Comparison of ENCODE assay signal across 9 cellular contexts in the genomic region with DNA sequence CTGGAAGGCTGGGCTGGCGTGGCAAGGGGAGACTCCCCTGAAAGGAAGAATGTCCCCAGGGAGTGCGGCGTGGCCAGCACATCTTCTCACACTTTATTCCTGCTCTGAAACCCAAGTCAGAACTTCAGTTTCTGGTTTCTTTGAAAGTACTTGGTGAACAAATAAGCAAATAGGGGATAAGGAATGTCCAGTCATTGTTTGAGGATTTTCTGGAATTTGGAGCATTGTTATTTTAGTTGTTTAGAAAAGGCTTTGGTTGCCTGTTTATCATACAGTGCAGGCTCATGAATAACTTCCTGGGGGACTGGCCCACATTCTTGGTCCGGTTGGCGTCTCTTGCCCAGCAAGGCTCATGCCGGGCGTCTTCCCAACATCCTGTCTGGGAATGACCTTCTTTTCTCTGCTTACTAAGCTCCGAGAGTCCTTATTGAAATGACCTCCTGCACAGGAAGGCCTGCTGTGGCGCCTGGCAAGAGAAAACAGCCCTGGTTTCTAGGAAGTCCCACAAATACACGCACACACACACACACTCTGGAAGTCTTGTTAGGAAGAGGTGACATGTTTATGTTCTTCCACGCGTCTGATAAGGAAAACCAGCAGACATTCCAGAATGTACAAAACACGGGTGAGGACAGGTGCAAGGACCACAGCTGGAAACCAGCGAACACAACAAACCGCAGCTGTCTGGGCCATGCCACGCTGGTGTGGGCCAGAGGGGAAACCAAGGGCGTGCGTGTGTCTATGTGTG.
A peak's percentile ranks its signal among the peaks of the same experiment; 100 is the strongest.
DNase-seq lines count a peak whose midpoint lies in the region; ATAC-seq and TF ChIP-seq lines count a peak whose summit lies in the region.
"Had no signal": no experiment of that assay in that cellular context is flagged by ENCODE, and none has a peak within 500 bp of the region (broad histone marks: within the 10 kb centered on the region; RNA-seq: fewer than 3 reads in every experiment).

No MANE protein-coding gene starts in this region.

- H2AFZ ChIP-seq in ACC112 (ENCODE audit: low read length, unreplicated experiment), result peak overlapping the region; percentile 55

- ATAC-seq in GM18505 (IDR thresholded peaks at IDR 0.05; ENCODE audit: unreplicated experiment), result no peak

- H3K4me3 ChIP-seq in ACC112 (ENCODE audit: low read depth, low read length) (peak overlapping the region; percentile 1; the same call in 1 of the 2 replicates), epithelial cell of proximal tubule (ENCODE audit: low read depth, low read length) (no peak overlapping the region)

- no peaks in the 10 kb centered on the region for H3K79me2 ChIP-seq in ACC112 (ENCODE audit: control insufficient read depth, insufficient read depth, low read length, unreplicated experiment)

- DNase-seq in NCI-H226 (peak; percentile 82), epithelial cell of proximal tubule (ENCODE audit: low read depth) (peak; percentile 89), mucosa of gallbladder (ENCODE audit: low spot score) (peak; percentile 44), NCI-H2196 (lab: John Stamatoyannopoulos, UW; ENCODE audit: unreplicated experiment) (no peak), ACHN (no peak), NCI-H524 treated with DMSO at 0.1 percent for 48 hours (lab: John Stamatoyannopoulos, UW) (no peak)
- DNase-seq: T-helper 2 cell had no signal

- peak overlapping the region; percentile 97 for H3K27ac ChIP-seq in ACC112 (ENCODE audit: low read depth, low read length)

- H3K36me3 ChIP-seq in ACC112 (ENCODE audit: insufficient read depth, low read length), result no peaks in the 10 kb centered on the region

- H3K27me3 ChIP-seq in ACC112 (ENCODE audit: insufficient read depth, low read length), result no peaks in the 10 kb centered on the region

- no peak for TF ChIP-seq CTCF in epithelial cell of proximal tubule (conservative IDR thresholded peaks at IDR 0.05; ENCODE audit: low read depth, low read length)

- in situ Hi-C loops in ACHN (cut with HindIII; ENCODE audit: low pct_ligation_motif_present, low pct_unique_long_range_greater_than_20kb, low sequenced_read_pairs), result no loop called here

- H3K4me1 ChIP-seq in ACC112 (ENCODE audit: control insufficient read depth, insufficient read depth, low read length, unreplicated experiment), result peaks cover 36% of the 10 kb centered on the region

- no peak for TF ChIP-seq POLR2A in GM18505 (IDR thresholded peaks at IDR 0.05; ENCODE audit: borderline replicate concordance, extremely low read depth, insufficient read depth, insufficient read length)

Comparison
In these comparisons a context has a peak if more than half of its experiments do, and no peak if none do; other contexts are left out.
1. DNase-seq: peak in NCI-H226 (single experiment), epithelial cell of proximal tubule (single experiment) and mucosa of gallbladder (single experiment); none in NCI-H2196 (single experiment), ACHN (single experiment) and NCI-H524 treated with DMSO at 0.1 percent for 48 hours (single experiment).